In the genomic region with DNA sequence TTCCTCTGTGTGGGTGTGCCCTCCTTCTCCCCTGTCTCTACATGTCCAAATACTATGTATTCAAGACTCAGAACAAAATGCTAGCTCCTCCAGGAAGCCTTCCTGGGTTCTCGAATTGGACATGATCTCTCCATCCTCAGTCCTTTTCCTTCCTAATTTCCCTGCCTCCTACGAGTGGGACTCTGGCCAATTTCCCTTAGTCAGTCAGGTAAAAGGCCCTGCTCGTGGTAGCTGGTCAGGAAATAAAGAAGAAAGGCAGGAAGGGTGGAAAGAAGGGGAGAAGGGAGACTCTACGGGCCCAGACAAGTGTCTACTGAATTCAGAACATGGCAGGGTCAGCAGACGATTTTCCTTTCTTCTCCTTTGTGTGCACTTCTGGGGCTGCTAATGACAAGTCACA, we compare ENCODE assay signal across 23 cellular contexts.
"Had no signal": no experiment of that assay in that cellular context is flagged by ENCODE, and none has a peak within 500 bp of the region (broad histone marks: within the 10 kb centered on the region; RNA-seq: fewer than 3 reads in every experiment).

No MANE protein-coding gene starts in this region.

- FAIRE-seq: astrocyte, islet of Langerhans had no signal

- H3K4me1 Mint-ChIP-seq: activated CD4-positive, alpha-beta T cell treated with anti-CD3 and anti-CD28 coated beads for 36 hours; central memory CD8-positive, alpha-beta T cell; naive B cell had no signal

- H3K27ac ChIP-seq: brain microvascular endothelial cell, epithelial cell of prostate, esophagus squamous epithelium, left ventricle myocardium inferior, right atrium auricular region, transverse colon had no signal

- H3K36me3 Mint-ChIP-seq: activated naive CD4-positive, alpha-beta T cell treated with anti-CD3 and anti-CD28 coated beads, Interleukin-2, amount 50 U/mL, for 72 hours; mesothelial cell of epicardium had no signal

- H3K27ac Mint-ChIP-seq: activated CD4-positive, alpha-beta T cell treated with anti-CD3 and anti-CD28 coated beads for 36 hours; activated T-cell treated with anti-CD3 and anti-CD28 coated beads, Interleukin-2, amount 50 U/mL, for 72 hours; dendritic cell treated with granulocyte-macrophage colony-stimulating factor and Interleukin-4, amounts not matched to agents 40 ng/mL and 50 ng/mL, for 4 days; endodermal cell; mesothelial cell of epicardium had no signal

- H3K4me1 ChIP-seq: left ventricle myocardium inferior, right atrium auricular region had no signal

- H3K9me3 Mint-ChIP-seq: activated naive CD4-positive, alpha-beta T cell treated with anti-CD3 and anti-CD28 coated beads, Interleukin-2, amount 50 U/mL, for 72 hours; activated T-cell treated with anti-CD3 and anti-CD28 coated beads, Interleukin-2, amount 50 U/mL, for 72 hours; central memory CD8-positive, alpha-beta T cell; dendritic cell treated with granulocyte-macrophage colony-stimulating factor and Interleukin-4, amounts not matched to agents 40 ng/mL and 50 ng/mL, for 4 days; endodermal cell; mesothelial cell of epicardium had no signal

- H3K36me3 ChIP-seq: brain microvascular endothelial cell, esophagus squamous epithelium, left ventricle myocardium inferior, right atrium auricular region, transverse colon had no signal

- ATAC-seq: activated CD4-positive, alpha-beta T cell treated with anti-CD3 and anti-CD28 coated beads for 36 hours; activated naive CD4-positive, alpha-beta T cell treated with anti-CD3 and anti-CD28 coated beads, Interleukin-2, amount 50 U/mL, for 72 hours; activated T-cell treated with anti-CD3 and anti-CD28 coated beads, Interleukin-2, amount 50 U/mL, for 72 hours had no signal

- H3K4me3 ChIP-seq: esophagus squamous epithelium, left ventricle myocardium inferior, right atrium auricular region, transverse colon had no signal

- H3K4me3 Mint-ChIP-seq: activated CD4-positive, alpha-beta T cell treated with anti-CD3 and anti-CD28 coated beads for 36 hours; activated T-cell treated with anti-CD3 and anti-CD28 coated beads, Interleukin-2, amount 50 U/mL, for 72 hours; central memory CD8-positive, alpha-beta T cell; dendritic cell treated with granulocyte-macrophage colony-stimulating factor and Interleukin-4, amounts not matched to agents 40 ng/mL and 50 ng/mL, for 4 days; endodermal cell; mesothelial cell of epicardium; naive B cell had no signal

- H3K27me3 ChIP-seq: brain microvascular endothelial cell, right atrium auricular region had no signal

- DNase-seq: activated CD4-positive, alpha-beta T cell treated with anti-CD3 and anti-CD28 coated beads for 36 hours; activated CD4-positive, CD25-positive, alpha-beta regulatory T cell; activated naive CD4-positive, alpha-beta T cell; activated T-cell treated with anti-CD3 and anti-CD28 coated beads for 4 hours; activated T-cell treated with anti-CD3 and anti-CD28 coated beads, Interleukin-2, amount 50 U/mL, for 72 hours; amniotic stem cell; brain microvascular endothelial cell; endodermal cell; esophagus squamous epithelium; foreskin melanocyte; left ventricle myocardium inferior; naive B cell; stimulated activated CD4-positive, alpha-beta T cell treated with anti-CD3 and anti-CD28 coated beads, Interleukin-15, amount 100 ng/mL, for 24 hours; stimulated activated naive CD4-positive, alpha-beta T cell treated with Interleukin-2 at 50 U/mL for 16 hours; transverse colon had no signal

- H3K9me3 ChIP-seq: esophagus squamous epithelium, left ventricle myocardium inferior, right atrium auricular region, transverse colon had no signal
